ENCODE assay signal across 2 cellular contexts in the genomic region with DNA sequence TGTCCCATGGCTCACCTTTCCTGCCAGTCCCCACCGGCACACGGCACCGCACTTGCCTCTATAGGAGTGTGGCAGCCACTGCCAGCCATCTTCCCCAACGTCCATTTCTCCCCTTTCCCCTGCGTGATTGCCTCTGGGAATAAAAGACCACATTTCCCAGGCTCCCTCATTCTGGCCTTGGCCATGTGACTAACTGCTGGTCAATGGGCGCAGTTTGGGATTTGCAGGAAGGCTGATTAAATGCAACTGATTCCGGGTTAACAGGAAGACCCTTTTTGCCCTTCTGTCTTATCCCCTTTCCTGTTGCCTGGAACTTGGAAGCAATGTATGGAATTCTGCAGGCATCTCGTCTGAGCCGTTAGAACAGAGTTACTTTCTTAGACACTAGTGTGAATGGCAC.
TF ChIP-seq lines count a peak whose summit lies in the region.

No MANE protein-coding gene starts in this region.

TF ChIP-seq in GM23338, 12 proteins besides CTCF, POLR2A, EP300 and RAD21:
- TF ChIP-seq, protein P1, sequence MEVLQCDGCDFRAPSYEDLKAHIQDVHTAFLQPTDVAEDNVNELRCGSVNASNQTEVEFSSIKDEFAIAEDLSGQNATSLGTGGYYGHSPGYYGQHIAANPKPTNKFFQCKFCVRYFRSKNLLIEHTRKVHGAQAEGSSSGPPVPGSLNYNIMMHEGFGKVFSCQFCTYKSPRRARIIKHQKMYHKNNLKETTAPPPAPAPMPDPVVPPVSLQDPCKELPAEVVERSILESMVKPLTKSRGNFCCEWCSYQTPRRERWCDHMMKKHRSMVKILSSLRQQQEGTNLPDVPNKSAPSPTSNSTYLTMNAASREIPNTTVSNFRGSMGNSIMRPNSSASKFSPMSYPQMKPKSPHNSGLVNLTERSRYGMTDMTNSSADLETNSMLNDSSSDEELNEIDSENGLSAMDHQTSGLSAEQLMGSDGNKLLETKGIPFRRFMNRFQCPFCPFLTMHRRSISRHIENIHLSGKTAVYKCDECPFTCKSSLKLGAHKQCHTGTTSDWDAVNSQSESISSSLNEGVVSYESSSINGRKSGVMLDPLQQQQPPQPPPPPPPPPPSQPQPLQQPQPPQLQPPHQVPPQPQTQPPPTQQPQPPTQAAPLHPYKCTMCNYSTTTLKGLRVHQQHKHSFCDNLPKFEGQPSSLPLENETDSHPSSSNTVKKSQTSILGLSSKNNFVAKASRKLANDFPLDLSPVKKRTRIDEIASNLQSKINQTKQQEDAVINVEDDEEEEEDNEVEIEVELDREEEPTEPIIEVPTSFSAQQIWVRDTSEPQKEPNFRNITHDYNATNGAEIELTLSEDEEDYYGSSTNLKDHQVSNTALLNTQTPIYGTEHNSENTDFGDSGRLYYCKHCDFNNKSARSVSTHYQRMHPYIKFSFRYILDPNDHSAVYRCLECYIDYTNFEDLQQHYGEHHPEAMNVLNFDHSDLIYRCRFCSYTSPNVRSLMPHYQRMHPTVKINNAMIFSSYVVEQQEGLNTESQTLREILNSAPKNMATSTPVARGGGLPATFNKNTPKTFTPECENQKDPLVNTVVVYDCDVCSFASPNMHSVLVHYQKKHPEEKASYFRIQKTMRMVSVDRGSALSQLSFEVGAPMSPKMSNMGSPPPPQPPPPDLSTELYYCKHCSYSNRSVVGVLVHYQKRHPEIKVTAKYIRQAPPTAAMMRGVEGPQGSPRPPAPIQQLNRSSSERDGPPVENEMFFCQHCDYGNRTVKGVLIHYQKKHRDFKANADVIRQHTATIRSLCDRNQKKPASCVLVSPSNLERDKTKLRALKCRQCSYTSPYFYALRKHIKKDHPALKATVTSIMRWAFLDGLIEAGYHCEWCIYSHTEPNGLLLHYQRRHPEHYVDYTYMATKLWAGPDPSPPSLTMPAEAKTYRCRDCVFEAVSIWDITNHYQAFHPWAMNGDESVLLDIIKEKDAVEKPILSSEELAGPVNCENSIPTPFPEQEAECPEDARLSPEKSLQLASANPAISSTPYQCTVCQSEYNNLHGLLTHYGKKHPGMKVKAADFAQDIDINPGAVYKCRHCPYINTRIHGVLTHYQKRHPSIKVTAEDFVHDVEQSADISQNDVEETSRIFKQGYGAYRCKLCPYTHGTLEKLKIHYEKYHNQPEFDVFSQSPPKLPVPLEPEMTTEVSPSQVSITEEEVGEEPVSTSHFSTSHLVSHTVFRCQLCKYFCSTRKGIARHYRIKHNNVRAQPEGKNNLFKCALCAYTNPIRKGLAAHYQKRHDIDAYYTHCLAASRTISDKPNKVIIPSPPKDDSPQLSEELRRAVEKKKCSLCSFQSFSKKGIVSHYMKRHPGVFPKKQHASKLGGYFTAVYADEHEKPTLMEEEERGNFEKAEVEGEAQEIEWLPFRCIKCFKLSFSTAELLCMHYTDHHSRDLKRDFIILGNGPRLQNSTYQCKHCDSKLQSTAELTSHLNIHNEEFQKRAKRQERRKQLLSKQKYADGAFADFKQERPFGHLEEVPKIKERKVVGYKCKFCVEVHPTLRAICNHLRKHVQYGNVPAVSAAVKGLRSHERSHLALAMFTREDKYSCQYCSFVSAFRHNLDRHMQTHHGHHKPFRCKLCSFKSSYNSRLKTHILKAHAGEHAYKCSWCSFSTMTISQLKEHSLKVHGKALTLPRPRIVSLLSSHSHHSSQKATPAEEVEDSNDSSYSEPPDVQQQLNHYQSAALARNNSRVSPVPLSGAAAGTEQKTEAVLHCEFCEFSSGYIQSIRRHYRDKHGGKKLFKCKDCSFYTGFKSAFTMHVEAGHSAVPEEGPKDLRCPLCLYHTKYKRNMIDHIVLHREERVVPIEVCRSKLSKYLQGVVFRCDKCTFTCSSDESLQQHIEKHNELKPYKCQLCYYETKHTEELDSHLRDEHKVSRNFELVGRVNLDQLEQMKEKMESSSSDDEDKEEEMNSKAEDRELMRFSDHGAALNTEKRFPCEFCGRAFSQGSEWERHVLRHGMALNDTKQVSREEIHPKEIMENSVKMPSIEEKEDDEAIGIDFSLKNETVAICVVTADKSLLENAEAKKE (CRISPR knock-in tag; IDR thresholded peaks at IDR 0.05) = no peak
- TF ChIP-seq ZNF331 (CRISPR knock-in tag; IDR thresholded peaks at IDR 0.05; ENCODE audit: low read depth) (no peak), EZH2phosphoT487 (IDR thresholded peaks at IDR 0.05; ENCODE audit: unreplicated experiment) (no peak), CREB1 (CRISPR knock-in tag; IDR thresholded peaks at IDR 0.05; ENCODE audit: low read depth) (no peak), EZH2 (IDR thresholded peaks at IDR 0.05; ENCODE audit: low read depth, unreplicated experiment) (no peak), ZNF114 (CRISPR knock-in tag; IDR thresholded peaks at IDR 0.05) (no peak), NANOG (IDR thresholded peaks at IDR 0.05; ENCODE audit: borderline replicate concordance) (no peak), POLR2AphosphoS5 (IDR thresholded peaks at IDR 0.05; ENCODE audit: low read depth) (no peak)
- TF ChIP-seq, protein P2, sequence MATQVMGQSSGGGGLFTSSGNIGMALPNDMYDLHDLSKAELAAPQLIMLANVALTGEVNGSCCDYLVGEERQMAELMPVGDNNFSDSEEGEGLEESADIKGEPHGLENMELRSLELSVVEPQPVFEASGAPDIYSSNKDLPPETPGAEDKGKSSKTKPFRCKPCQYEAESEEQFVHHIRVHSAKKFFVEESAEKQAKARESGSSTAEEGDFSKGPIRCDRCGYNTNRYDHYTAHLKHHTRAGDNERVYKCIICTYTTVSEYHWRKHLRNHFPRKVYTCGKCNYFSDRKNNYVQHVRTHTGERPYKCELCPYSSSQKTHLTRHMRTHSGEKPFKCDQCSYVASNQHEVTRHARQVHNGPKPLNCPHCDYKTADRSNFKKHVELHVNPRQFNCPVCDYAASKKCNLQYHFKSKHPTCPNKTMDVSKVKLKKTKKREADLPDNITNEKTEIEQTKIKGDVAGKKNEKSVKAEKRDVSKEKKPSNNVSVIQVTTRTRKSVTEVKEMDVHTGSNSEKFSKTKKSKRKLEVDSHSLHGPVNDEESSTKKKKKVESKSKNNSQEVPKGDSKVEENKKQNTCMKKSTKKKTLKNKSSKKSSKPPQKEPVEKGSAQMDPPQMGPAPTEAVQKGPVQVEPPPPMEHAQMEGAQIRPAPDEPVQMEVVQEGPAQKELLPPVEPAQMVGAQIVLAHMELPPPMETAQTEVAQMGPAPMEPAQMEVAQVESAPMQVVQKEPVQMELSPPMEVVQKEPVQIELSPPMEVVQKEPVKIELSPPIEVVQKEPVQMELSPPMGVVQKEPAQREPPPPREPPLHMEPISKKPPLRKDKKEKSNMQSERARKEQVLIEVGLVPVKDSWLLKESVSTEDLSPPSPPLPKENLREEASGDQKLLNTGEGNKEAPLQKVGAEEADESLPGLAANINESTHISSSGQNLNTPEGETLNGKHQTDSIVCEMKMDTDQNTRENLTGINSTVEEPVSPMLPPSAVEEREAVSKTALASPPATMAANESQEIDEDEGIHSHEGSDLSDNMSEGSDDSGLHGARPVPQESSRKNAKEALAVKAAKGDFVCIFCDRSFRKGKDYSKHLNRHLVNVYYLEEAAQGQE (IDR thresholded peaks at IDR 0.05; ENCODE audit: unreplicated experiment) = no peak

TF ChIP-seq in GM12878, 131 proteins besides CTCF, POLR2A, EP300 and RAD21:
- TF ChIP-seq, protein P3, sequence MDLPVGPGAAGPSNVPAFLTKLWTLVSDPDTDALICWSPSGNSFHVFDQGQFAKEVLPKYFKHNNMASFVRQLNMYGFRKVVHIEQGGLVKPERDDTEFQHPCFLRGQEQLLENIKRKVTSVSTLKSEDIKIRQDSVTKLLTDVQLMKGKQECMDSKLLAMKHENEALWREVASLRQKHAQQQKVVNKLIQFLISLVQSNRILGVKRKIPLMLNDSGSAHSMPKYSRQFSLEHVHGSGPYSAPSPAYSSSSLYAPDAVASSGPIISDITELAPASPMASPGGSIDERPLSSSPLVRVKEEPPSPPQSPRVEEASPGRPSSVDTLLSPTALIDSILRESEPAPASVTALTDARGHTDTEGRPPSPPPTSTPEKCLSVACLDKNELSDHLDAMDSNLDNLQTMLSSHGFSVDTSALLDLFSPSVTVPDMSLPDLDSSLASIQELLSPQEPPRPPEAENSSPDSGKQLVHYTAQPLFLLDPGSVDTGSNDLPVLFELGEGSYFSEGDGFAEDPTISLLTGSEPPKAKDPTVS (IDR thresholded peaks at IDR 0.05; ENCODE audit: low read depth, low read length) = no peak
- TF ChIP-seq NR2C1 (IDR thresholded peaks at IDR 0.05) = peak; percentile 68
TF ChIP-seq in GM12878: peak in this region for 1.
